22 cellular contexts compared by ENCODE assay signal in genomic region chr6:111669326-111669725, GRCh38.
"Had no signal": no experiment of that assay in that cellular context is flagged by ENCODE, and none has a peak within 500 bp of the region (broad histone marks: within the 10 kb centered on the region; RNA-seq: fewer than 3 reads in every experiment).

No MANE protein-coding gene starts in this region.

- H3K27me3 Mint-ChIP-seq: activated B cell treated with CpG ODN at 0.5 μM for 24 hours; activated naive CD8-positive, alpha-beta T cell treated with anti-CD3 and anti-CD28 coated beads, Interleukin-2, amount 10 ng/mL, durations not matched to agents 7 days and 5 days; dendritic cell treated with granulocyte-macrophage colony-stimulating factor and Interleukin-4, amounts not matched to agents 40 ng/mL and 50 ng/mL, for 4 days had no signal

- H3K27me3 ChIP-seq: brain microvascular endothelial cell, heart right ventricle, neutrophil, upper lobe of left lung had no signal

- H3K4me3 ChIP-seq: heart right ventricle, lung, skin epidermis, upper lobe of left lung had no signal

- DNase-seq: activated B cell treated with CpG ODN at 0.5 μM for 24 hours; activated CD4-positive, alpha-beta T cell treated with anti-CD3 and anti-CD28 coated beads for 48 hours; activated CD8-positive, alpha-beta memory T cell treated with anti-CD3 and anti-CD28 coated beads, Interleukin-2, amount 50 U/mL, for 48 hours; activated naive CD8-positive, alpha-beta T cell treated with anti-CD3 and anti-CD28 coated beads, Interleukin-2, amount 10 ng/mL, durations not matched to agents 7 days and 5 days; anterior cingulate cortex; brain microvascular endothelial cell; heart right ventricle; left colon; retina; stimulated activated CD4-positive, alpha-beta T cell treated with anti-CD3 and anti-CD28 coated beads, Interleukin-4, amount 100 ng/mL, for 24 hours; stimulated activated naive CD4-positive, alpha-beta T cell treated with Interleukin-2 at 50 U/mL for 16 hours; T-helper 2 cell; upper lobe of left lung had no signal

- H3K9me3 ChIP-seq: heart right ventricle, neutrophil, upper lobe of left lung had no signal

- H3K4me3 Mint-ChIP-seq: activated B cell treated with CpG ODN at 0.5 μM for 24 hours; activated naive CD8-positive, alpha-beta T cell treated with anti-CD3 and anti-CD28 coated beads, Interleukin-2, amount 10 ng/mL, durations not matched to agents 7 days and 5 days; dendritic cell treated with granulocyte-macrophage colony-stimulating factor and Interleukin-4, amounts not matched to agents 40 ng/mL and 50 ng/mL, for 4 days; mesothelial cell of epicardium had no signal

- H3K36me3 ChIP-seq: neutrophil had no signal

- H3K27ac Mint-ChIP-seq: activated B cell treated with CpG ODN at 0.5 μM for 24 hours; activated naive CD8-positive, alpha-beta T cell treated with anti-CD3 and anti-CD28 coated beads, Interleukin-2, amount 10 ng/mL, durations not matched to agents 7 days and 5 days; dendritic cell treated with granulocyte-macrophage colony-stimulating factor and Interleukin-4, amounts not matched to agents 40 ng/mL and 50 ng/mL, for 4 days; mesothelial cell of epicardium had no signal

- H3K4me1 Mint-ChIP-seq: activated B cell treated with CpG ODN at 0.5 μM for 24 hours had no signal

- H3K27ac ChIP-seq: brain microvascular endothelial cell, neutrophil had no signal

- FAIRE-seq: frontal cortex, islet of Langerhans, TTC549 had no signal

- H3K9me3 Mint-ChIP-seq: activated B cell treated with CpG ODN at 0.5 μM for 24 hours; activated naive CD8-positive, alpha-beta T cell treated with anti-CD3 and anti-CD28 coated beads, Interleukin-2, amount 10 ng/mL, durations not matched to agents 7 days and 5 days; activated T-helper 2 cell treated with anti-CD3 and anti-CD28 coated beads, Interferon-gamma antibody, Interleukin-2, Interleukin-4, amounts not matched to agents 10 μg/mL and 5 μg/mL and 100 μg/mL, durations not matched to agents 14 hours and 24 hours and 36 hours; dendritic cell treated with granulocyte-macrophage colony-stimulating factor and Interleukin-4, amounts not matched to agents 40 ng/mL and 50 ng/mL, for 4 days; mesothelial cell of epicardium had no signal

- ATAC-seq: left colon had no signal
